12 cellular contexts compared by ENCODE assay signal in genomic region chr3:66497288-66497972, GRCh38. TPM values are rescaled to one million over a fixed set of nuclear protein-coding genes. Genes with fewer than 3 reads are reported as not detected.
DNase-seq lines count a peak whose midpoint lies in the region; ATAC-seq and TF ChIP-seq lines count a peak whose summit lies in the region.
"Had no signal": no experiment of that assay in that cellular context is flagged by ENCODE, and none has a peak within 500 bp of the region (broad histone marks: within the 10 kb centered on the region; RNA-seq: fewer than 3 reads in every experiment).

No MANE protein-coding gene starts in this region.

- H3K79me2 ChIP-seq in neural progenitor cell (ENCODE audit: low read depth) (peaks cover 95% of the 10 kb centered on the region), PC-3 (ENCODE audit: low read length) (no peaks in the 10 kb centered on the region), osteoblast (ENCODE audit: insufficient read depth, low read length) (no peaks in the 10 kb centered on the region)

- POLR2A ChIA-PET in PC-3 (lab: Charles Lee; ENCODE audit: unreplicated experiment), result no interaction called here

- H3K36me3 ChIP-seq in BLaER1 (no peaks in the 10 kb centered on the region; the same call in 1 of the 2 replicates), HUES64 (ENCODE audit: insufficient read depth, low read length) (no peaks in the 10 kb centered on the region), neural progenitor cell (no peaks in the 10 kb centered on the region), PC-3 (ENCODE audit: low read depth, low read length) (no peaks in the 10 kb centered on the region), osteoblast (ENCODE audit: insufficient read depth, low read length) (no peaks in the 10 kb centered on the region)
- H3K36me3 ChIP-seq: Peyer's patch had no signal

- peaks cover 77% of the 10 kb centered on the region for H3K4me1 Mint-ChIP-seq in neural progenitor cell

- no peak overlapping the region for H3K27ac Mint-ChIP-seq in neural progenitor cell

- no peaks in the 10 kb centered on the region for H3K9me3 Mint-ChIP-seq in neural progenitor cell

- H2AFZ ChIP-seq in neural progenitor cell (replicated peaks), result no peak overlapping the region
- no peak overlapping the region for H2AFZ ChIP-seq in PC-3 (ENCODE audit: low read length)
- no peak overlapping the region for H2AFZ ChIP-seq in osteoblast (ENCODE audit: low read length)

- peaks cover 55% of the 10 kb centered on the region for H4K20me1 ChIP-seq in BLaER1
- peaks cover 81% of the 10 kb centered on the region for H4K20me1 ChIP-seq in neural progenitor cell (ENCODE audit: low read depth)
- no peaks in the 10 kb centered on the region for H4K20me1 ChIP-seq in PC-3 (ENCODE audit: low read length)
- H4K20me1 ChIP-seq in osteoblast (ENCODE audit: insufficient read depth, low read length), result peaks cover 5% of the 10 kb centered on the region

- peak overlapping the region; percentile 98 for H3K4me3 ChIP-seq in BLaER1
- H3K4me3 ChIP-seq in HUES64 (ENCODE audit: low read length), result peak overlapping the region; percentile 95
- peak overlapping the region; percentile 99 for H3K4me3 ChIP-seq in neural progenitor cell
- H3K4me3 ChIP-seq in PC-3 (ENCODE audit: low read length), result no peak overlapping the region
- H3K4me3 ChIP-seq in osteoblast (ENCODE audit: insufficient read depth, low read length), result no peak overlapping the region

- CTCF ChIA-PET in PC-3 (lab: Charles Lee), result no interaction called here

- TF ChIP-seq CTCF in neural progenitor cell (IDR thresholded peaks at IDR 0.05) (no peak), PC-3 (conservative IDR thresholded peaks at IDR 0.05; ENCODE audit: low read depth, low read length) (no peak), osteoblast (IDR thresholded peaks at IDR 0.05; ENCODE audit: extremely low read depth, low read depth, low read length) (no peak)

- peak overlapping the region; percentile 93 for H3K27ac ChIP-seq in BLaER1
- peak overlapping the region; percentile 67; the same call in 1 of the 2 replicates for H3K27ac ChIP-seq in HUES64 (ENCODE audit: low read depth, low read length)
- peak overlapping the region; percentile 80 for H3K27ac ChIP-seq in cingulate gyrus (ENCODE audit: low read depth, low read length)
- H3K27ac ChIP-seq in neural progenitor cell, result peak overlapping the region; percentile 96
- H3K27ac ChIP-seq in PC-3 (ENCODE audit: low read length), result no peak overlapping the region
- H3K27ac ChIP-seq in osteoblast (ENCODE audit: low read depth, low read length), result no peak overlapping the region

- ATAC-seq in PC-3, result no peak

- H3K4me1 ChIP-seq in BLaER1 (peaks cover 71% of the 10 kb centered on the region), HUES64 (ENCODE audit: insufficient read depth, low read length) (peaks cover 73% of the 10 kb centered on the region), neural progenitor cell (peaks cover 63% of the 10 kb centered on the region), PC-3 (ENCODE audit: insufficient read depth, low read length) (no peaks in the 10 kb centered on the region), osteoblast (ENCODE audit: insufficient read depth, low read length) (peaks cover 5% of the 10 kb centered on the region)

- 80% methylated on average over 5 of the region's 5 CpGs for WGBS in HUES64

- peak overlapping the region; percentile 84 for H3K4me2 ChIP-seq in BLaER1
- H3K4me2 ChIP-seq in neural progenitor cell, result peak overlapping the region; percentile 97
- H3K4me2 ChIP-seq in PC-3 (ENCODE audit: low read length), result no peak overlapping the region
- no peak overlapping the region for H3K4me2 ChIP-seq in osteoblast (ENCODE audit: insufficient read depth, low read length)

- no peaks in the 10 kb centered on the region for H3K27me3 ChIP-seq in BLaER1
- H3K27me3 ChIP-seq in HUES64 (ENCODE audit: insufficient read depth, low read length), result no peaks in the 10 kb centered on the region
- H3K27me3 ChIP-seq in neural progenitor cell, result no peaks in the 10 kb centered on the region
- no peaks in the 10 kb centered on the region for H3K27me3 ChIP-seq in PC-3 (ENCODE audit: low read length)
- H3K27me3 ChIP-seq in osteoblast (ENCODE audit: insufficient read depth, low read length), result peaks cover 16% of the 10 kb centered on the region
- H3K27me3 ChIP-seq: Peyer's patch had no signal

- peaks cover 81% of the 10 kb centered on the region for H3F3A ChIP-seq in neural progenitor cell (ENCODE audit: low read depth)
- H3F3A ChIP-seq in PC-3 (ENCODE audit: low read length, unreplicated experiment), result no peaks in the 10 kb centered on the region

- H3K27me3 Mint-ChIP-seq in neural progenitor cell (ENCODE audit: insufficient read depth, low read depth), result peaks cover 13% of the 10 kb centered on the region

- peak overlapping the region; percentile 98 for H3K4me3 Mint-ChIP-seq in neural progenitor cell

- intact Hi-C loops in PC-3 (cut with micrococcal nuclease), result no loop called here

- no TSS peak for BruUV-seq in PC-3 (replicated peaks; lab: Mats Ljungman, UMichigan)

- H3K9ac ChIP-seq in BLaER1 (peak overlapping the region; percentile 95), HUES64 (ENCODE audit: low read depth, low read length) (peak overlapping the region; percentile 47), neural progenitor cell (peak overlapping the region; percentile 85), PC-3 (ENCODE audit: low read length) (no peak overlapping the region)

- DNase-seq in neural progenitor cell (ENCODE audit: low spot score), result no peak
- DNase-seq in T1000 (lab: John Stamatoyannopoulos, UW), result no peak
- no peak for DNase-seq in PC-3
- DNase-seq in osteoblast (ENCODE audit: insufficient read length, low spot score, missing footprints), result no peak
- no peak for DNase-seq in NCI-H748 (lab: John Stamatoyannopoulos, UW; ENCODE audit: unreplicated experiment)
- DNase-seq: caudate nucleus, COR-L47, hippocampal formation, Peyer's patch had no signal

- H3K36me3 Mint-ChIP-seq in neural progenitor cell, result no peaks in the 10 kb centered on the region

- no peaks in the 10 kb centered on the region for H3K9me2 ChIP-seq in PC-3 (replicated peaks; ENCODE audit: low read length)

- H3K9me3 ChIP-seq in BLaER1 (no peaks in the 10 kb centered on the region), HUES64 (ENCODE audit: insufficient read depth, low read depth, low read length) (no peaks in the 10 kb centered on the region), neural progenitor cell (ENCODE audit: low read depth) (no peaks in the 10 kb centered on the region), PC-3 (ENCODE audit: low read length) (no peaks in the 10 kb centered on the region), osteoblast (ENCODE audit: low read depth, low read length) (no peaks in the 10 kb centered on the region)
- H3K9me3 ChIP-seq: Peyer's patch had no signal

RNA-seq across cellular contexts. Expression of gene LRIG1, which starts 3.4 kb away (rescaled TPM):
- polyA plus RNA-seq in HUES64 (2013, experiment 1 of 2), result 54.1 TPM
- 69.7 TPM for polyA plus RNA-seq in HUES64 (2013, experiment 2 of 2)
- total RNA-seq in neural progenitor cell (ENCODE audit: low replicate concordance) (169 and 184 TPM in 2 replicates), PC-3 (2014; rRNA removed) (2.2 and 2.9 TPM in 2 replicates), osteoblast (14.1 and 16.5 TPM in 2 replicates)

Comparison
In these comparisons a context has a peak if more than half of its experiments do, and no peak if none do; other contexts are left out.
1. H3K27ac ChIP-seq: peak in BLaER1 (single experiment), HUES64 (single experiment), cingulate gyrus (single experiment) and neural progenitor cell (single experiment); none in PC-3 (single experiment) and osteoblast (single experiment).
2. H3K4me2 ChIP-seq: peak in BLaER1 (single experiment) and neural progenitor cell (single experiment); none in PC-3 (single experiment) and osteoblast (single experiment).
3. H3K4me3 ChIP-seq: peak in BLaER1 (single experiment), HUES64 (single experiment) and neural progenitor cell (single experiment); none in PC-3 (single experiment) and osteoblast (single experiment).